In the genomic region with DNA sequence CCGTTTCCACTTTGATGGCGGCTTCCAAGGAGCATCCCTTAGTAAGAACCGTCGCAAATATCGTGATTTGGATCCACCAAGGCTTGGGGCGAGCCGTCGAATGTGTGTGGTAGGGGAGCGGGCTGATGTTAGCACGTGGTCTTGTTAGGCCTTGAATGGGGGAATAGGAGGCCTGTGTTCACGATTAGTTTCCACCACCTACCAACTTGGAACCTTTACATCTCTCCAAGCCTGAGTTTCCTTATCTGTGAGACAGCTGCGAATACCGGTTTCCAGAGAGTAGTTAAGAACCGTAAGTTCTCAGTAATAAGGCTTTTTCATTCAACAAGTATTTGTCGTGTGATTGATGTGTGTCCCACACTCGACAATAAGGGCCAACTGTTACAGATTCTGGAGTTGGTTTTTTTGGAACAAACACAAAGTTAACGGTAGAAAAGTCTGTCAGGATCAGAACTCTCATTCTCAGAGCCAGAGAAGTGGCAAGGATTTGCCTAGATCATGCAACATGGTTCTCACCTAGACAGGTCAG, we compare ENCODE assay signal across 8 cellular contexts. TPM values are rescaled to one million over a fixed set of nuclear protein-coding genes. Genes with fewer than 3 reads are reported as not detected.
A peak's percentile ranks its signal among the peaks of the same experiment; 100 is the strongest.
DNase-seq lines count a peak whose midpoint lies in the region; ATAC-seq and TF ChIP-seq lines count a peak whose summit lies in the region.

No MANE protein-coding gene starts in this region.

- peak overlapping the region; percentile 98 for H3K4me2 ChIP-seq in HCT116 (ENCODE audit: low read length)

- peaks cover 3% of the 10 kb centered on the region; the same call in 1 of the 2 replicates for H3K9me3 ChIP-seq in AG04450 (ENCODE audit: control insufficient read depth, insufficient read depth, low read length)
- H3K9me3 ChIP-seq in HCT116 (ENCODE audit: control insufficient read depth in 1 of 2, insufficient read depth in 1 of 2, low read depth in 1 of 2, low read length in 2 of 2), result no peaks in the 10 kb centered on the region
- no peaks in the 10 kb centered on the region for H3K9me3 ChIP-seq in testis

- no peaks in the 10 kb centered on the region for H3K9me2 ChIP-seq in HCT116 (ENCODE audit: insufficient read depth)

- RAD21 ChIA-PET in HCT116 (lab: Charles Lee; ENCODE audit: low non-redundant PET in 1 of 2, low total read pairs in 2 of 2, uncharacterized antibody in 2 of 2, unreplicated experiment in 2 of 2), result no interaction called here

- H4K20me1 ChIP-seq in HCT116 (ENCODE audit: insufficient read depth), result peaks cover 6% of the 10 kb centered on the region; the same call in 1 of the 2 replicates

- ATAC-seq in HCT116 (peak; percentile 6), HG03354 (IDR thresholded peaks at IDR 0.05; ENCODE audit: poor library complexity, severe bottlenecking, unreplicated experiment) (no peak), GM19395 (IDR thresholded peaks at IDR 0.05; ENCODE audit: unreplicated experiment) (no peak)
- no peak for ATAC-seq in activated naive CD8-positive, alpha-beta T cell treated with anti-CD3 and anti-CD28 coated beads, Interleukin-2, amount 50 U/mL, for 24 hours

- H2AFZ ChIP-seq in HCT116 (ENCODE audit: low read depth, low read length, poor library complexity, severe bottlenecking), result no peak overlapping the region

- no peak for DNase-seq in AG04450 (ENCODE audit: low read depth, low spot score)
- no peak for DNase-seq in HCT116 (ENCODE audit: low read depth, low spot score)
- DNase-seq in activated naive CD8-positive, alpha-beta T cell treated with anti-CD3 and anti-CD28 coated beads, Interleukin-2, amount 50 U/mL, for 24 hours, result no peak
- no peak for DNase-seq in testis
- DNase-seq in SKM-1 treated with dmso at 0.1 percent for 144 hours (lab: John Stamatoyannopoulos, UW; ENCODE audit: unreplicated experiment), result no peak

- no peaks in the 10 kb centered on the region for H3K27me3 Mint-ChIP-seq in activated naive CD8-positive, alpha-beta T cell treated with anti-CD3 and anti-CD28 coated beads, Interleukin-2, amount 50 U/mL, for 24 hours

- H3K27ac ChIP-seq in AG04450 (ENCODE audit: low read depth, low read length) (peak overlapping the region; percentile 61), HCT116 (ENCODE audit: low read depth, low read length) (peak overlapping the region; percentile 92), layer of hippocampus (ENCODE audit: low read depth, low read length) (peak overlapping the region; percentile 93), testis (peak overlapping the region; percentile 84 to 96)

- peak overlapping the region; percentile 86 for H3K4me3 ChIP-seq in AG04450 (ENCODE audit: low read depth, low read length)
- peak overlapping the region; percentile 94 to 96 for H3K4me3 ChIP-seq in HCT116 (replicated peaks in 1 of 2; ENCODE audit: low read depth in 1 of 2, low read length in 2 of 2)
- H3K4me3 ChIP-seq in testis, result peak overlapping the region; percentile 94 to 98

- TF ChIP-seq POLR2A in HCT116 (IDR thresholded peaks at IDR 0.05; ENCODE audit: borderline replicate concordance, extremely low read depth, insufficient read depth, insufficient read length) (no peak), testis (IDR thresholded peaks at IDR 0.05) (no peak)

- peaks cover 43% of the 10 kb centered on the region for H3K4me1 Mint-ChIP-seq in activated naive CD8-positive, alpha-beta T cell treated with anti-CD3 and anti-CD28 coated beads, Interleukin-2, amount 50 U/mL, for 24 hours

- peak overlapping the region; percentile 97 for H3K27ac Mint-ChIP-seq in activated naive CD8-positive, alpha-beta T cell treated with anti-CD3 and anti-CD28 coated beads, Interleukin-2, amount 50 U/mL, for 24 hours

- H3K4me3 Mint-ChIP-seq in activated naive CD8-positive, alpha-beta T cell treated with anti-CD3 and anti-CD28 coated beads, Interleukin-2, amount 50 U/mL, for 24 hours, result peak overlapping the region; percentile 94

- CTCF ChIA-PET in AG04450 (lab: Charles Lee), result no interaction called here
- CTCF ChIA-PET in HCT116 (lab: Charles Lee), result interaction anchor here (0.5 kb wide), 1 partner anchor 450 kb away, joined by 3 read pairs; the partner anchor contains the start of gene HMGN2

- peak overlapping the region; percentile 99 for H3K9ac ChIP-seq in HCT116 (ENCODE audit: low read length)

- TF ChIP-seq RAD21 in HCT116 (IDR thresholded peaks at IDR 0.05; ENCODE audit: low read depth), result no peak

- H3K4me1 ChIP-seq in HCT116 (ENCODE audit: control insufficient read depth in 1 of 2, insufficient read depth in 2 of 2, low read length in 2 of 2), result peaks cover 9 to 26% of the 10 kb centered on the region in 2 experiments; a peak in 3 of 4 replicates
- peaks cover 17% of the 10 kb centered on the region for H3K4me1 ChIP-seq in testis

- H3K36me3 ChIP-seq in HCT116 (ENCODE audit: control insufficient read depth in 1 of 2, insufficient read depth in 2 of 2, low read length in 2 of 2) (peaks cover 13 to 27% of the 10 kb centered on the region in 2 experiments), testis (ENCODE audit: low read depth, missing control alignments) (no peaks in the 10 kb centered on the region)

- TSS peak; percentile 59 for BruUV-seq in HCT116 (replicated peaks; lab: Mats Ljungman, UMichigan)

- H3K27me3 ChIP-seq in AG04450 (ENCODE audit: control insufficient read depth, insufficient read depth, low read length) (no peaks in the 10 kb centered on the region), HCT116 (ENCODE audit: insufficient read depth, low read length) (no peaks in the 10 kb centered on the region), layer of hippocampus (ENCODE audit: control insufficient read depth, insufficient read depth, low read length) (no peaks in the 10 kb centered on the region), testis (no peaks in the 10 kb centered on the region)

- TF ChIP-seq CTCF in AG04450 (IDR thresholded peaks at IDR 0.05; ENCODE audit: low read depth, low read length) (no peak), HCT116 (IDR thresholded peaks at IDR 0.05 in 2 of 3, conservative IDR thresholded peaks at IDR 0.05 in 1 of 3; ENCODE audit: borderline replicate concordance in 1 of 3, insufficient read depth in 1 of 3, low read depth in 2 of 3, low read length in 2 of 3) (no peak), testis (IDR thresholded peaks at IDR 0.05) (no peak)

- peaks cover 57% of the 10 kb centered on the region for H3K79me2 ChIP-seq in HCT116 (ENCODE audit: insufficient read depth, low read length)

- intact Hi-C loops in HCT116 (cut with micrococcal nuclease), result no loop called here
- intact Hi-C loops in testis (cut with DNase I; ENCODE audit: low total_unique reads), result no loop called here

- H3K36me3 Mint-ChIP-seq in activated naive CD8-positive, alpha-beta T cell treated with anti-CD3 and anti-CD28 coated beads, Interleukin-2, amount 50 U/mL, for 24 hours (ENCODE audit: low read depth), result peaks cover 43% of the 10 kb centered on the region

- POLR2A ChIA-PET in AG04450 (lab: Yijun Ruan, JAX), result interaction anchor here (0.6 to 1.2 kb wide), 2 partner anchors 40 to 86 kb away, joined by 3 to 4 read pairs; no protein-coding TSS in a partner anchor
- POLR2A ChIA-PET in HCT116 (lab: Charles Lee), result no interaction called here

- WGBS in testis, 2 donors, result 5 to 6% methylated on average over 17 of the region's 17 CpGs

- no peaks in the 10 kb centered on the region for H3K9me3 Mint-ChIP-seq in activated naive CD8-positive, alpha-beta T cell treated with anti-CD3 and anti-CD28 coated beads, Interleukin-2, amount 50 U/mL, for 24 hours

TF ChIP-seq in HCT116, 20 proteins besides CTCF, POLR2A, EP300 and RAD21 (continues in another document):
- TF ChIP-seq FOSL1 (IDR thresholded peaks at IDR 0.05; ENCODE audit: low read depth) (no peak), JUND (IDR thresholded peaks at IDR 0.05) (no peak)

RNA-seq across cellular contexts. Expression of gene NUDC, which starts 0.7 kb away (rescaled TPM):
- polyA plus RNA-seq in AG04450 (2011; rRNA removed), result 54.0 and 54.1 TPM in 2 replicates
- 30.7 and 40.5 TPM in 2 replicates for polyA minus RNA-seq in AG04450 (2011; rRNA and poly(A)+ RNA removed)
- total RNA-seq in HCT116 (2021; ENCODE audit: unreplicated experiment), result 119 TPM
- polyA plus RNA-seq in HCT116 (2012), result 105 and 121 TPM in 2 replicates
- total RNA-seq in testis, result 10 to 100 TPM; 78.9 to 95.0 TPM
- 153 TPM for polyA plus RNA-seq in testis (ENCODE audit: insufficient read depth, low read depth, low replicate concordance)

RNA-seq across cellular contexts. Expression of gene NR0B2, which starts 8.5 kb away (rescaled TPM):
- polyA plus RNA-seq in AG04450 (2011; rRNA removed) (not detected in 2 replicates), testis (ENCODE audit: insufficient read depth, low read depth, low replicate concordance) (1.2 TPM)
- not detected in 2 replicates for polyA minus RNA-seq in AG04450 (2011; rRNA and poly(A)+ RNA removed)
- total RNA-seq in HCT116 (2021; ENCODE audit: unreplicated experiment) (not detected), testis (1 to 10 TPM in 1 of 2 donors, under 1 TPM in 1; 0.93 to 2.0 TPM)
- polyA plus RNA-seq in HCT116 (2012), result 0.11 TPM in 1 of 2 replicates, not detected in the other

RNA-seq across cellular contexts. Expression of gene GPATCH3, which starts 22.0 kb away (rescaled TPM):
- 6.2 and 6.5 TPM in 2 replicates for polyA plus RNA-seq in AG04450 (2011; rRNA removed)
- 8.4 and 8.7 TPM in 2 replicates for polyA minus RNA-seq in AG04450 (2011; rRNA and poly(A)+ RNA removed)
- 14.8 TPM for total RNA-seq in HCT116 (2021; ENCODE audit: unreplicated experiment)
- polyA plus RNA-seq in HCT116 (2012), result 7.2 and 8.1 TPM in 2 replicates
- 10 to 100 TPM; 16.5 to 18.9 TPM for total RNA-seq in testis
- polyA plus RNA-seq in testis (ENCODE audit: insufficient read depth, low read depth, low replicate concordance), result 17.7 TPM

RNA-seq across cellular contexts. Expression of gene GPN2, which starts 32.2 kb away (rescaled TPM):
- polyA plus RNA-seq in AG04450 (2011; rRNA removed) (28.7 and 40.3 TPM in 2 replicates), testis (ENCODE audit: insufficient read depth, low read depth, low replicate concordance) (22.2 TPM)
- polyA minus RNA-seq in AG04450 (2011; rRNA and poly(A)+ RNA removed), result 34.6 and 49.0 TPM in 2 replicates
- total RNA-seq in HCT116 (2021; ENCODE audit: unreplicated experiment) (37.2 TPM), testis (10 to 100 TPM; 19.8 to 22.2 TPM)
- polyA plus RNA-seq in HCT116 (2012), result 42.0 and 42.9 TPM in 2 replicates

RNA-seq across cellular contexts. Expression of gene KDF1, which starts 38.0 kb away (rescaled TPM):
- 0.06 TPM in 1 of 2 replicates, not detected in the other for polyA plus RNA-seq in AG04450 (2011; rRNA removed)
- not detected in 2 replicates for polyA minus RNA-seq in AG04450 (2011; rRNA and poly(A)+ RNA removed)
- 23.0 TPM for total RNA-seq in HCT116 (2021; ENCODE audit: unreplicated experiment)
- 27.4 and 29.6 TPM in 2 replicates for polyA plus RNA-seq in HCT116 (2012)
- total RNA-seq in testis, result 1 to 10 TPM; 3.8 to 4.8 TPM
- 4.0 TPM for polyA plus RNA-seq in testis (ENCODE audit: insufficient read depth, low read depth, low replicate concordance)
